ENCODE assay signal across 26 cellular contexts in the genomic region with DNA sequence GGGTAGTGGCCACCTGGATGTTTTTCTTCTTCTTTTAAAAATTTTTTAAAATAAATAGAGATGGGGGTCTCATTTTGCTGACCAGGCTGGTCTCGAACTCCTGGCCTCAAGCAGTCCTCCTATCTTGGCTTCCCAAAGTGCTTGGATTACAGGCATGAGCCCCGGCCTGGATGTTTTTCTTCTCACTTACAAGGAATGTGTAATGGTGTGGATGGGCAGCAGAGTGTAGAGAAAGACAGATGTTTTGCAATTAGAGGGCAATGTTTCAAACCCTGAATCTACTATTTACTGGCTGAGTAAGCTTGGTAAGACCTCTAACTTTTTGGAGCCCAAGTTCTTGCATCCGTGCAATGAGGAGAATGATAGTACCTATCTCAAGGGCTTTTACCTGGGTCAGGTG. TPM values are rescaled to one million over a fixed set of nuclear protein-coding genes. Genes with fewer than 3 reads are reported as not detected.
DNase-seq lines count a peak whose midpoint lies in the region; ATAC-seq and TF ChIP-seq lines count a peak whose summit lies in the region.
"Had no signal": no experiment of that assay in that cellular context is flagged by ENCODE, and none has a peak within 500 bp of the region (broad histone marks: within the 10 kb centered on the region; RNA-seq: fewer than 3 reads in every experiment).

No MANE protein-coding gene starts in this region.

- H3K36me3 Mint-ChIP-seq in nephron progenitor cell (ENCODE audit: low read depth), result no peaks in the 10 kb centered on the region
- no peaks in the 10 kb centered on the region for H3K36me3 Mint-ChIP-seq in activated T-helper 1 cell treated with anti-CD3 and anti-CD28 coated beads, Interleukin-12 subunit alpha, Interleukin-12 subunit beta, Interleukin-2, Interleukin-4 antibody, amounts not matched to agents 30 ng/mL and 10 ng/mL and 1 ng/mL, durations not matched to agents 14 hours and 24 hours and 36 hours (ENCODE audit: low read depth)
- H3K36me3 Mint-ChIP-seq in naive thymus-derived CD8-positive, alpha-beta T cell, result peaks cover 7 to 19% (median 17%) of the 10 kb centered on the region in 3 donors

- H3K4me3 Mint-ChIP-seq in nephron progenitor cell, result no peak overlapping the region
- H3K4me3 Mint-ChIP-seq in activated T-helper 1 cell treated with anti-CD3 and anti-CD28 coated beads, Interleukin-12 subunit alpha, Interleukin-12 subunit beta, Interleukin-2, Interleukin-4 antibody, amounts not matched to agents 30 ng/mL and 10 ng/mL and 1 ng/mL, durations not matched to agents 14 hours and 24 hours and 36 hours, result no peak overlapping the region
- no peak overlapping the region for H3K4me3 Mint-ChIP-seq in naive thymus-derived CD8-positive, alpha-beta T cell
- H3K4me3 Mint-ChIP-seq: activated naive CD8-positive, alpha-beta T cell treated with anti-CD3 and anti-CD28 coated beads for 36 hours; CD4-positive, alpha-beta T cell; neural crest cell had no signal

- POLR2A ChIA-PET in naive thymus-derived CD8-positive, alpha-beta T cell (lab: Charles Lee), result no interaction called here

- in situ Hi-C loops in Caki2 (cut with HindIII; ENCODE audit: low pct_unique_long_range_greater_than_20kb, low sequenced_read_pairs), result no loop called here

- no peak for ATAC-seq in naive thymus-derived CD8-positive, alpha-beta T cell
- no peak for ATAC-seq in HG02642 (IDR thresholded peaks at IDR 0.05; ENCODE audit: poor library complexity, unreplicated experiment)
- ATAC-seq in GM21717 (IDR thresholded peaks at IDR 0.05; ENCODE audit: unreplicated experiment), result no peak
- ATAC-seq: K562, right cardiac atrium, upper lobe of right lung had no signal

- peaks cover 7% of the 10 kb centered on the region for H3K9me3 Mint-ChIP-seq in nephron progenitor cell
- H3K9me3 Mint-ChIP-seq in activated T-helper 1 cell treated with anti-CD3 and anti-CD28 coated beads, Interleukin-12 subunit alpha, Interleukin-12 subunit beta, Interleukin-2, Interleukin-4 antibody, amounts not matched to agents 30 ng/mL and 10 ng/mL and 1 ng/mL, durations not matched to agents 14 hours and 24 hours and 36 hours, result peaks cover 3% of the 10 kb centered on the region
- peaks cover 0 to 10% (median 3%) of the 10 kb centered on the region in 9 donors for H3K9me3 Mint-ChIP-seq in naive thymus-derived CD8-positive, alpha-beta T cell
- H3K9me3 Mint-ChIP-seq: CD4-positive, alpha-beta T cell; neural crest cell had no signal

- peaks cover 10% of the 10 kb centered on the region for H3K27me3 Mint-ChIP-seq in nephron progenitor cell (ENCODE audit: low read depth, poor library complexity)
- H3K27me3 Mint-ChIP-seq in activated T-helper 1 cell treated with anti-CD3 and anti-CD28 coated beads, Interleukin-12 subunit alpha, Interleukin-12 subunit beta, Interleukin-2, Interleukin-4 antibody, amounts not matched to agents 30 ng/mL and 10 ng/mL and 1 ng/mL, durations not matched to agents 14 hours and 24 hours and 36 hours (ENCODE audit: insufficient read depth), result no peaks in the 10 kb centered on the region
- H3K27me3 Mint-ChIP-seq in naive thymus-derived CD8-positive, alpha-beta T cell, result no peaks in the 10 kb centered on the region
- H3K27me3 Mint-ChIP-seq: activated naive CD8-positive, alpha-beta T cell treated with anti-CD3 and anti-CD28 coated beads for 36 hours; CD4-positive, alpha-beta T cell had no signal

- intact Hi-C loops in activated T-helper 1 cell treated with anti-CD3 and anti-CD28 coated beads, Interleukin-12 subunit alpha, Interleukin-12 subunit beta, Interleukin-2, Interleukin-4 antibody, amounts not matched to agents 30 ng/mL and 10 ng/mL and 1 ng/mL, durations not matched to agents 14 hours and 24 hours and 36 hours (cut with micrococcal nuclease), result no loop called here

- H3K4me3 ChIP-seq in MG63 (no peak overlapping the region), fibroblast of mammary gland (ENCODE audit: control insufficient read depth, low read depth, low read length) (no peak overlapping the region)
- H3K4me3 ChIP-seq: K562, Peyer's patch, upper lobe of right lung had no signal

- peak overlapping the region; percentile 20 for H3K27ac Mint-ChIP-seq in nephron progenitor cell
- H3K27ac Mint-ChIP-seq in activated T-helper 1 cell treated with anti-CD3 and anti-CD28 coated beads, Interleukin-12 subunit alpha, Interleukin-12 subunit beta, Interleukin-2, Interleukin-4 antibody, amounts not matched to agents 30 ng/mL and 10 ng/mL and 1 ng/mL, durations not matched to agents 14 hours and 24 hours and 36 hours, result no peak overlapping the region
- peak overlapping the region in 2 of 10 donors; percentile 6 to 13 for H3K27ac Mint-ChIP-seq in naive thymus-derived CD8-positive, alpha-beta T cell
- H3K27ac Mint-ChIP-seq: activated naive CD8-positive, alpha-beta T cell treated with anti-CD3 and anti-CD28 coated beads for 36 hours; CD4-positive, alpha-beta T cell had no signal

- no peak for TF ChIP-seq CTCF in fibroblast of mammary gland (conservative IDR thresholded peaks at IDR 0.05; ENCODE audit: control insufficient read depth, insufficient read depth, low read depth, low read length)
- no peak for TF ChIP-seq CTCF in nephron progenitor cell (IDR thresholded peaks at IDR 0.05)

- H3K36me3 ChIP-seq in MG63, result no peaks in the 10 kb centered on the region
- H3K36me3 ChIP-seq: Peyer's patch, upper lobe of right lung had no signal

- DNase-seq in Caki2 (ENCODE audit: low read depth), result peak; percentile 22
- DNase-seq in MG63, result peak; percentile 2
- peak; percentile 61 for DNase-seq in fibroblast of mammary gland (ENCODE audit: low read depth)
- no peak for DNase-seq in nephron progenitor cell
- no peak for DNase-seq in activated T-helper 1 cell treated with anti-CD3 and anti-CD28 coated beads, Interleukin-12 subunit alpha, Interleukin-12 subunit beta, Interleukin-2, Interleukin-4 antibody, amounts not matched to agents 30 ng/mL and 10 ng/mL and 1 ng/mL, durations not matched to agents 14 hours and 24 hours and 36 hours (ENCODE audit: low spot score)
- no peak for DNase-seq in naive thymus-derived CD8-positive, alpha-beta T cell
- DNase-seq: activated CD4-positive, alpha-beta T cell treated with anti-CD3 and anti-CD28 coated beads for 1 hour; activated CD8-positive, alpha-beta memory T cell treated with anti-CD3 and anti-CD28 coated beads for 24 hours; activated effector memory CD4-positive, alpha-beta T cell treated with anti-CD3 and anti-CD28 coated beads, Interleukin-2, amount 50 U/mL, for 16 hours; activated naive CD8-positive, alpha-beta T cell treated with anti-CD3 and anti-CD28 coated beads for 36 hours; CD4-positive, alpha-beta T cell; central memory CD4-positive, alpha-beta T cell; dermis blood vessel endothelial cell; head of caudate nucleus; NCI-H1417 treated with DMSO at 0.1 percent for 48 hours; NCI-H2081; NCI-H2227 treated with DMSO at 0.1 percent for 48 hours; Peyer's patch; right cardiac atrium; stimulated activated CD4-positive, alpha-beta T cell treated with anti-CD3 and anti-CD28 coated beads, Interleukin-4, amount 100 ng/mL, for 1 hour; substantia nigra; upper lobe of right lung had no signal

- H3K4me1 Mint-ChIP-seq in nephron progenitor cell, result no peaks in the 10 kb centered on the region
- H3K4me1 Mint-ChIP-seq in activated T-helper 1 cell treated with anti-CD3 and anti-CD28 coated beads, Interleukin-12 subunit alpha, Interleukin-12 subunit beta, Interleukin-2, Interleukin-4 antibody, amounts not matched to agents 30 ng/mL and 10 ng/mL and 1 ng/mL, durations not matched to agents 14 hours and 24 hours and 36 hours (ENCODE audit: low read depth), result no peaks in the 10 kb centered on the region
- H3K4me1 Mint-ChIP-seq in naive thymus-derived CD8-positive, alpha-beta T cell, result peaks cover 0 to 13% (median 0%) of the 10 kb centered on the region in 4 donors
- H3K4me1 Mint-ChIP-seq: activated naive CD8-positive, alpha-beta T cell treated with anti-CD3 and anti-CD28 coated beads for 36 hours; neural crest cell had no signal

- H3K27me3 ChIP-seq in MG63, result no peaks in the 10 kb centered on the region
- H3K27me3 ChIP-seq: Peyer's patch, upper lobe of right lung had no signal

- H3K9me3 ChIP-seq in MG63, result no peaks in the 10 kb centered on the region
- H3K9me3 ChIP-seq: Peyer's patch, upper lobe of right lung had no signal

RNA-seq across cellular contexts. Expression of a gene that starts 48.1 kb away (rescaled TPM):
- 1.2 and 1.8 TPM in 2 replicates for total RNA-seq in Caki2 (2014; rRNA removed; shearing (Covaris generic); ENCODE audit: low replicate concordance)
- total RNA-seq in MG63 (2014; rRNA removed; shearing (Covaris generic); ENCODE audit: low replicate concordance), result 1.1 and 1.6 TPM in 2 replicates
- total RNA-seq in activated T-helper 1 cell treated with anti-CD3 and anti-CD28 coated beads, Interleukin-12 subunit alpha, Interleukin-12 subunit beta, Interleukin-2, Interleukin-4 antibody, amounts not matched to agents 30 ng/mL and 10 ng/mL and 1 ng/mL, durations not matched to agents 14 hours and 24 hours and 36 hours, result 3.9 and 5.4 TPM in 2 replicates
- 1 to 10 TPM; 7.0 to 7.3 TPM for total RNA-seq in naive thymus-derived CD8-positive, alpha-beta T cell
- polyA plus RNA-seq in naive thymus-derived CD8-positive, alpha-beta T cell, result 1 to 10 TPM; 5.2 to 7.0 (median 6.8) TPM

Comparison
In these comparisons a context has a peak if more than half of its experiments do, and no peak if none do; other contexts are left out.
1. DNase-seq: peak in Caki2 (single experiment), MG63 (single experiment) and fibroblast of mammary gland (single experiment); none in nephron progenitor cell (single experiment), activated T-helper 1 cell treated with anti-CD3 and anti-CD28 coated beads, Interleukin-12 subunit alpha, Interleukin-12 subunit beta, Interleukin-2, Interleukin-4 antibody, amounts not matched to agents 30 ng/mL and 10 ng/mL and 1 ng/mL, durations not matched to agents 14 hours and 24 hours and 36 hours (single experiment) and naive thymus-derived CD8-positive, alpha-beta T cell (0 of 10).